Comparison of ENCODE assay signal across 9 cellular contexts in the genomic region with DNA sequence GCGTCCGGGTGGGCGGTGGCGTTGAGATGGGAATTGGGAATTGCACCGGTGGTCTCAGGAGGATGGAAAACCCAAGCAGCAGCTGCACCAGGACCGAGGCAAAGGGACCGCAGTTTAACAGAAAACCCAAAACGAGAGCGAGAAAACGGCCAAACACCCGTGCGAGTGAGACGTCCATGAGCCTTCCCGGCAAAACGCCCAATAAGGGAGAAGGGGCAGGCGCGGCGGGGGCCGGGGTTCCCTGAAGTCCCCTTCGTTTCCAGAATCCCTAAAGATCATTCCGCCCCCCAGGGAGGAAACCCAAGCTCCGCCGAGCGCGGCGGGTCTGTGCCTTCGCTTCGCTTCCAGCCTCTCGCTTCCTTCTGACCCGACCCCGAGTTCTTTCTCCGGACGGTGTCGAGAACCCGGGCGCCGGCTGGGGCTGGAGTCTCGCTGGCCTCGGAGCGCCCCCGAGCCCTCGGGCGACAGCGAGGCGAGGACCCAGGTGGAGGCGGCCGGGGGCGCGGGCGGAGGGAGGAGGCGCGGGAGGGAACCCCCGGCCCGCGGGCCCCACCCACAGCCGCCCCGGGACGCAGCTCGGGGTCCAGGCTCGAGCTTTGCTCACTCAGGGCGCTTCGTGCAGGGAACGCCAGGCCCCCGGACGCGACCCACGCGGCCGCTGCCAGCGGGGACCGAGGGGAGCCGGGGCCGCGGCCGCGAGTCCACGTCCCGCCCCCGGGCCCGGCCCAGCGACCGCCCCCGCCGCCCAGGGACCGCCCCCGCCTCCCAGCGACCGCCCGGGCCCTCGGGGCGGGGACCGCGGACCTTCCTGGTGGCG. TPM values are rescaled to one million over a fixed set of nuclear protein-coding genes. Genes with fewer than 3 reads are reported as not detected.
DNase-seq lines count a peak whose midpoint lies in the region; ATAC-seq and TF ChIP-seq lines count a peak whose summit lies in the region.
"Had no signal": no experiment of that assay in that cellular context is flagged by ENCODE, and none has a peak within 500 bp of the region (broad histone marks: within the 10 kb centered on the region; RNA-seq: fewer than 3 reads in every experiment).

A gene (plus strand): TSS at position 799 of the 817 bp plus-strand sequence. CDS start 691 bp downstream, outside the sequence.

- no peak for TF ChIP-seq CTCF in RWPE2 (IDR thresholded peaks at IDR 0.05; ENCODE audit: poor library complexity, severe bottlenecking)
- TF ChIP-seq CTCF in left ventricle myocardium inferior (IDR thresholded peaks at IDR 0.05; ENCODE audit: borderline replicate concordance): no peak

- H3K27ac ChIP-seq in RWPE2 (ENCODE audit: poor library complexity, severe bottlenecking) (no peak within 1 kb of the TSS), left ventricle myocardium inferior (replicated peaks) (peak within 1 kb of the TSS; percentile 84)
- H3K27ac ChIP-seq: epithelial cell of prostate had no signal

- no peaks in the 10 kb centered on the region for H3K36me3 ChIP-seq in RWPE2 (ENCODE audit: low read depth)
- no peaks in the 10 kb centered on the region for H3K36me3 ChIP-seq in left ventricle myocardium inferior

- H3K4me3 Mint-ChIP-seq in activated naive CD8-positive, alpha-beta T cell treated with anti-CD3 and anti-CD28 coated beads, Interleukin-2, amount 50 U/mL, for 24 hours: peak within 1 kb of the TSS; percentile 89

- H3K9me3 ChIP-seq in RWPE2 (ENCODE audit: severe bottlenecking): no peaks in the 10 kb centered on the region
- no peaks in the 10 kb centered on the region for H3K9me3 ChIP-seq in left ventricle myocardium inferior (replicated peaks)

- ATAC-seq in HG03045 (IDR thresholded peaks at IDR 0.05; ENCODE audit: unreplicated experiment) (peak; percentile 74), RWPE2 (ENCODE audit: low read depth) (peak; percentile 49)
- peak; percentile 17 for ATAC-seq in activated naive CD8-positive, alpha-beta T cell treated with anti-CD3 and anti-CD28 coated beads, Interleukin-2, amount 50 U/mL, for 24 hours

- peaks cover 43% of the 10 kb centered on the region for H3K4me1 Mint-ChIP-seq in activated naive CD8-positive, alpha-beta T cell treated with anti-CD3 and anti-CD28 coated beads, Interleukin-2, amount 50 U/mL, for 24 hours

- peaks cover 6% of the 10 kb centered on the region for H3K27me3 Mint-ChIP-seq in activated naive CD8-positive, alpha-beta T cell treated with anti-CD3 and anti-CD28 coated beads, Interleukin-2, amount 50 U/mL, for 24 hours

- H3K9me3 Mint-ChIP-seq in activated naive CD8-positive, alpha-beta T cell treated with anti-CD3 and anti-CD28 coated beads, Interleukin-2, amount 50 U/mL, for 24 hours: no peaks in the 10 kb centered on the region

- peak; percentile 64 for DNase-seq in NCI-H146 (lab: John Stamatoyannopoulos, UW)
- no peak for DNase-seq in NCI-H146 treated with DMSO at 0.1 percent for 48 hours (lab: John Stamatoyannopoulos, UW; ENCODE audit: unreplicated experiment)
- peak; percentile 62 for DNase-seq in RWPE2 (ENCODE audit: low spot score)
- peak; percentile 64 for DNase-seq in activated naive CD8-positive, alpha-beta T cell treated with anti-CD3 and anti-CD28 coated beads, Interleukin-2, amount 50 U/mL, for 24 hours
- DNase-seq in left ventricle myocardium inferior: peak; percentile 88
- DNase-seq in pulmonary artery endothelial cell (ENCODE audit: low read depth, low spot score): no peak
- DNase-seq in NCI-H2171 (lab: John Stamatoyannopoulos, UW): no peak

- H3K27ac Mint-ChIP-seq in activated naive CD8-positive, alpha-beta T cell treated with anti-CD3 and anti-CD28 coated beads, Interleukin-2, amount 50 U/mL, for 24 hours: peak within 1 kb of the TSS; percentile 93

- H3K27me3 ChIP-seq in RWPE2 (ENCODE audit: insufficient read depth, poor library complexity, severe bottlenecking) (peaks cover 8% of the 10 kb centered on the region), left ventricle myocardium inferior (ENCODE audit: low read depth) (peaks cover 52% of the 10 kb centered on the region)

- intact Hi-C loops in left ventricle myocardium inferior (cut with micrococcal nuclease): no loop called here

- H3K4me1 ChIP-seq in RWPE2 (ENCODE audit: insufficient read depth, poor library complexity, severe bottlenecking) (no peaks in the 10 kb centered on the region), left ventricle myocardium inferior (peaks cover 22% of the 10 kb centered on the region)

- peaks cover 10% of the 10 kb centered on the region for H3K36me3 Mint-ChIP-seq in activated naive CD8-positive, alpha-beta T cell treated with anti-CD3 and anti-CD28 coated beads, Interleukin-2, amount 50 U/mL, for 24 hours (ENCODE audit: low read depth)

- H3K4me3 ChIP-seq in RWPE2 (ENCODE audit: severe bottlenecking): peak within 1 kb of the TSS; percentile 79
- H3K4me3 ChIP-seq in left ventricle myocardium inferior: peak within 1 kb of the TSS; percentile 81

RNA-seq across cellular contexts. Expression of the gene that starts here (rescaled TPM):
- total RNA-seq in left ventricle myocardium inferior: 7.2 TPM
- total RNA-seq in pulmonary artery endothelial cell: 12.3 and 13.6 TPM in 2 replicates

Comparison
In these comparisons a context has a peak if more than half of its experiments do, and no peak if none do; other contexts are left out.
1. DNase-seq: peak in NCI-H146 (single experiment), RWPE2 (single experiment), activated naive CD8-positive, alpha-beta T cell treated with anti-CD3 and anti-CD28 coated beads, Interleukin-2, amount 50 U/mL, for 24 hours (single experiment) and left ventricle myocardium inferior (single experiment); none in NCI-H146 treated with DMSO at 0.1 percent for 48 hours (single experiment), pulmonary artery endothelial cell (single experiment) and NCI-H2171 (single experiment).
2. ATAC-seq: peak in every context shown above with its lines; median percentile 74 in HG03045; 49 in RWPE2; 17 in activated naive CD8-positive, alpha-beta T cell treated with anti-CD3 and anti-CD28 coated beads, Interleukin-2, amount 50 U/mL, for 24 hours.